12 cellular contexts compared by ENCODE assay signal in the genomic region with DNA sequence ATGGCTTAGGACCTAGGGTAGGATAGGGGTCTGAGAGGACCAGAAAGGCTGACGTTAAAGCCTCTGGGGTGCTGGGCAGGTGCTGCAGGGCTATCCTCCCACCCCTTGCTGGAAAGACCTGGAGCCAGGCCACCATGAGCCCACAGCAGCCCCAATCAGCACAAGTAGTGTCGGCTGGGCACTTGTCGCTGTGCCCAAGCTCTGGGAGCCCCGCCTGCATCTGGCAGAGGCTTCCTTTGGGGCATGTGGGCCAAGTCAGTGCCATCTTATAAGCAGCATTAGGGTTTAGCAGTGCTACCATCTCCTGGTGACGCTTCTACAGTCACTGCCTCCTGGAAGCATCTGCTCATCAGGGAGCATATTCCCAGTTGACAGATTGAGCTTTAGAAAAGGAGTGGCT.
"Had no signal": no experiment of that assay in that cellular context is flagged by ENCODE, and none has a peak within 500 bp of the region (broad histone marks: within the 10 kb centered on the region; RNA-seq: fewer than 3 reads in every experiment).

No MANE protein-coding gene starts in this region.

- H3K27me3 Mint-ChIP-seq: activated naive CD8-positive, alpha-beta T cell; brain had no signal

- H3K27ac ChIP-seq: neural progenitor cell, tibial artery had no signal

- H3K36me3 ChIP-seq: neural progenitor cell had no signal

- H3K27me3 ChIP-seq: neural progenitor cell, tibial artery had no signal

- H3K9me3 Mint-ChIP-seq: activated CD8-positive, alpha-beta T cell treated with anti-CD3 and anti-CD28 coated beads for 36 hours; brain; neural progenitor cell had no signal

- H3K4me3 ChIP-seq: neural progenitor cell, tibial artery had no signal

- H3K9me3 ChIP-seq: tibial artery had no signal

- DNase-seq: activated CD4-positive, alpha-beta T cell treated with anti-CD3 and anti-CD28 coated beads for 1 hour; activated CD8-positive, alpha-beta T cell treated with anti-CD3 and anti-CD28 coated beads for 36 hours; activated gamma-delta T cell; activated T-cell treated with anti-CD3 and anti-CD28 coated beads for 4 hours; amygdala; foreskin melanocyte; small intestine; T-helper 9 cell; tibial artery had no signal

- H3K27ac Mint-ChIP-seq: activated CD8-positive, alpha-beta T cell treated with anti-CD3 and anti-CD28 coated beads for 36 hours; activated naive CD8-positive, alpha-beta T cell; neural progenitor cell had no signal

- H3K4me3 Mint-ChIP-seq: activated CD8-positive, alpha-beta T cell treated with anti-CD3 and anti-CD28 coated beads for 36 hours; activated naive CD8-positive, alpha-beta T cell; brain had no signal

- H3K36me3 Mint-ChIP-seq: brain, neural progenitor cell had no signal

- ATAC-seq: activated CD8-positive, alpha-beta T cell treated with anti-CD3 and anti-CD28 coated beads for 36 hours had no signal
